ENCODE assay signal across 21 cellular contexts in genomic region chr2:162888641-162889040, GRCh38. TPM values are rescaled to one million over a fixed set of nuclear protein-coding genes. Genes with fewer than 3 reads are reported as not detected.
A peak's percentile ranks its signal among the peaks of the same experiment; 100 is the strongest.
DNase-seq lines count a peak whose midpoint lies in the region; ATAC-seq and TF ChIP-seq lines count a peak whose summit lies in the region.
"Had no signal": no experiment of that assay in that cellular context is flagged by ENCODE, and none has a peak within 500 bp of the region (broad histone marks: within the 10 kb centered on the region; RNA-seq: fewer than 3 reads in every experiment).

No MANE protein-coding gene starts in this region.

- no peak for TF ChIP-seq CTCF in chondrocyte (IDR thresholded peaks at IDR 0.05)

- no peak overlapping the region for H3K4me3 Mint-ChIP-seq in chondrocyte (ENCODE audit: unreplicated experiment)
- H3K4me3 Mint-ChIP-seq: activated CD4-positive, alpha-beta T cell treated with anti-CD3 and anti-CD28 coated beads, Interleukin-2, amount 10 ng/mL, durations not matched to agents 7 days and 5 days; activated T-helper 1 cell treated with anti-CD3 and anti-CD28 coated beads, Interleukin-12 subunit alpha, Interleukin-12 subunit beta, Interleukin-2, Interleukin-4 antibody, amounts not matched to agents 30 ng/mL and 10 ng/mL and 1 ng/mL, durations not matched to agents 14 hours and 24 hours and 36 hours; CD8-positive, alpha-beta memory T cell had no signal

- no peaks in the 10 kb centered on the region for H3K36me3 Mint-ChIP-seq in chondrocyte (ENCODE audit: low read depth)
- H3K36me3 Mint-ChIP-seq: CD8-positive, alpha-beta memory T cell had no signal

- DNase-seq in NCI-H146 (lab: John Stamatoyannopoulos, UW) (peak; percentile 2), NCI-H146 treated with DMSO at 0.1 percent for 48 hours (lab: John Stamatoyannopoulos, UW; ENCODE audit: unreplicated experiment) (no peak), M059J (ENCODE audit: low read depth) (peak; percentile 11), OCI-M1 (lab: John Stamatoyannopoulos, UW) (peak; percentile 87), left lobe of liver (ENCODE audit: low spot score) (no peak), activated gamma-delta T cell (lab: John Stamatoyannopoulos, UW) (no peak), chondrocyte (ENCODE audit: low spot score) (no peak)
- DNase-seq in activated T-cell treated with anti-CD3 and anti-CD28 coated beads, Interleukin-2, amount 50 U/mL, for 1 hour = no peak
- DNase-seq: 8988T; activated CD4-positive, alpha-beta T cell treated with anti-CD3 and anti-CD28 coated beads, Interleukin-2, amount 10 ng/mL, durations not matched to agents 7 days and 5 days; amniotic stem cell; CD8-positive, alpha-beta memory T cell; NCI-H1694 treated with DMSO at 0.1 percent for 48 hours; posterior cingulate gyrus; stimulated activated CD4-positive, alpha-beta T cell treated with anti-CD3 and anti-CD28 coated beads, Interleukin-12 subunit alpha, Interleukin-12 subunit beta, amount 100 ng/mL, for 4 hours had no signal

- no peaks in the 10 kb centered on the region for H3K9me3 Mint-ChIP-seq in chondrocyte (ENCODE audit: low read depth)
- H3K9me3 Mint-ChIP-seq: activated CD4-positive, alpha-beta T cell treated with anti-CD3 and anti-CD28 coated beads, Interleukin-2, amount 10 ng/mL, durations not matched to agents 7 days and 5 days; activated T-helper 1 cell treated with anti-CD3 and anti-CD28 coated beads, Interleukin-12 subunit alpha, Interleukin-12 subunit beta, Interleukin-2, Interleukin-4 antibody, amounts not matched to agents 30 ng/mL and 10 ng/mL and 1 ng/mL, durations not matched to agents 14 hours and 24 hours and 36 hours had no signal

- H3K27ac Mint-ChIP-seq in chondrocyte (ENCODE audit: unreplicated experiment) = no peak overlapping the region
- H3K27ac Mint-ChIP-seq: activated CD4-positive, alpha-beta T cell treated with anti-CD3 and anti-CD28 coated beads, Interleukin-2, amount 10 ng/mL, durations not matched to agents 7 days and 5 days; activated T-helper 1 cell treated with anti-CD3 and anti-CD28 coated beads, Interleukin-12 subunit alpha, Interleukin-12 subunit beta, Interleukin-2, Interleukin-4 antibody, amounts not matched to agents 30 ng/mL and 10 ng/mL and 1 ng/mL, durations not matched to agents 14 hours and 24 hours and 36 hours; CD8-positive, alpha-beta memory T cell had no signal

- H3K27me3 Mint-ChIP-seq in chondrocyte (ENCODE audit: low read depth) = peaks cover 6% of the 10 kb centered on the region
- H3K27me3 Mint-ChIP-seq: activated CD4-positive, alpha-beta T cell treated with anti-CD3 and anti-CD28 coated beads, Interleukin-2, amount 10 ng/mL, durations not matched to agents 7 days and 5 days; CD8-positive, alpha-beta memory T cell had no signal

- H3K4me1 Mint-ChIP-seq in chondrocyte (ENCODE audit: low read depth) = peaks cover 2% of the 10 kb centered on the region
- H3K4me1 Mint-ChIP-seq: activated CD4-positive, alpha-beta T cell treated with anti-CD3 and anti-CD28 coated beads, Interleukin-2, amount 10 ng/mL, durations not matched to agents 7 days and 5 days; CD8-positive, alpha-beta memory T cell had no signal

- ATAC-seq in left lobe of liver = peak; percentile 13
- ATAC-seq: HCT116 had no signal

RNA-seq across cellular contexts. Expression of gene KCNH7, which starts 50.1 kb away (rescaled TPM):
- total RNA-seq in M059J (2014; rRNA removed; shearing (Covaris generic)) = not detected in 2 replicates
- total RNA-seq in left lobe of liver (0.60 TPM), chondrocyte (not detected in 3 replicates)
- total RNA-seq: activated CD4-positive, alpha-beta T cell treated with anti-CD3 and anti-CD28 coated beads, Interleukin-2, amount 10 ng/mL, durations not matched to agents 7 days and 5 days; activated T-helper 1 cell treated with anti-CD3 and anti-CD28 coated beads, Interleukin-12 subunit alpha, Interleukin-12 subunit beta, Interleukin-2, Interleukin-4 antibody, amounts not matched to agents 30 ng/mL and 10 ng/mL and 1 ng/mL, durations not matched to agents 14 hours and 24 hours and 36 hours; CD8-positive, alpha-beta memory T cell; dermis microvascular lymphatic vessel endothelial cell; OCI-LY7; T-helper 1 cell treated with Interleukin-12 subunit alpha and Interleukin-12 subunit beta and Interleukin-4 antibody, amounts not matched to agents 30 ng/mL and 1 ng/mL, for 36 hours; thoracic aorta had no signal

Comparison
In these comparisons a context has a peak if more than half of its experiments do, and no peak if none do; other contexts are left out.
1. DNase-seq: peak in NCI-H146 (single experiment), M059J (single experiment) and OCI-M1 (single experiment); none in NCI-H146 treated with DMSO at 0.1 percent for 48 hours (single experiment), left lobe of liver (single experiment), activated gamma-delta T cell (single experiment), chondrocyte (single experiment) and activated T-cell treated with anti-CD3 and anti-CD28 coated beads, Interleukin-2, amount 50 U/mL, for 1 hour (single experiment).